ENCODE assay signal across 8 cellular contexts in the genomic region with DNA sequence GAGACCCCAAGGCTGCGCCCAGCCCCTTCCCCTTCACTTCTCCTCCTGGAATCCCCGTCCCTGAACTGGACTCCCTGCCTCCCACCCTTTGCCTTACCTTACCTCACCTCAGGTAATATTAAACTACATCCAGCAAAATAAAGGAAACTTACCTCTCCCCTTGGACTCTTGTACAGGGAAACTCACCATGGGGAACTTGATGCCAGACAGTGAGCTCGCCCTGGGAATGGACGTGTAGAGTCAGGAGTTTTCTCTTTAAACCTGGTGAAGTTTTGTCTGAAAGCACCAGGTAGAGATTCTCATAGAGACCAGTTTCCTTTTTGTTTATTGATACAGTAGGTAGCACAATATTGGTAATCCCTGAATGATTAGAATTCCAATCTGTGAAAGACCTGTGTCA. TPM values are rescaled to one million over a fixed set of nuclear protein-coding genes. Genes with fewer than 3 reads are reported as not detected.
A peak's percentile ranks its signal among the peaks of the same experiment; 100 is the strongest.
DNase-seq lines count a peak whose midpoint lies in the region; ATAC-seq, FAIRE-seq and TF ChIP-seq lines count a peak whose summit lies in the region.

No MANE protein-coding gene starts in this region.

- TF ChIP-seq CTCF in bronchial epithelial cell (IDR thresholded peaks at IDR 0.05; ENCODE audit: insufficient read depth, low read length, severe bottlenecking) (no peak), lung (IDR thresholded peaks at IDR 0.05; ENCODE audit: control extremely low read depth, extremely low read depth) (no peak)

- peaks cover 12% of the 10 kb centered on the region for H3K36me3 ChIP-seq in HUES64 (ENCODE audit: insufficient read depth, low read length)
- peaks cover 8% of the 10 kb centered on the region for H3K36me3 ChIP-seq in bronchial epithelial cell (ENCODE audit: control insufficient read depth, insufficient read depth, low read length)
- peaks cover 0 to 16% of the 10 kb centered on the region in 2 donors for H3K36me3 ChIP-seq in lung (ENCODE audit: control insufficient read depth in 2 of 2, insufficient read depth in 2 of 2, low read length in 2 of 2)

- H3K27ac ChIP-seq in HUES64 (ENCODE audit: low read depth, low read length) (no peak overlapping the region), lung (ENCODE audit: low read depth in 1 of 2, low read length in 1 of 2) (peak overlapping the region; percentile 54 to 96)

- FAIRE-seq in bronchial epithelial cell (lab: Jason Lieb, UNC) (peak; percentile 7), urothelium cell line (lab: Jason Lieb, UNC) (no peak)

- H3K4me1 ChIP-seq in HUES64 (ENCODE audit: insufficient read depth, low read length) (0 out of 2 replicates have a peak, but pooled peaks cover 3% of the 10 kb centered on the region), lung (ENCODE audit: control insufficient read depth in 2 of 2, insufficient read depth in 2 of 2, low read length in 2 of 2) (peaks cover 0 to 1% of the 10 kb centered on the region in 2 donors)

- peaks cover 28% of the 10 kb centered on the region for H3K27me3 ChIP-seq in HUES64 (ENCODE audit: insufficient read depth, low read length)
- peaks cover 3% of the 10 kb centered on the region for H3K27me3 ChIP-seq in bronchial epithelial cell (ENCODE audit: control insufficient read depth, insufficient read depth, low read length)
- no peaks in the 10 kb centered on the region for H3K27me3 ChIP-seq in lung (ENCODE audit: control insufficient read depth, insufficient read depth)

- H3K9me3 ChIP-seq in HUES64 (ENCODE audit: insufficient read depth, low read depth, low read length) (no peaks in the 10 kb centered on the region), lung (ENCODE audit: control insufficient read depth in 2 of 2, insufficient read depth in 1 of 2, low read length in 1 of 2) (no peaks in the 10 kb centered on the region)

- H3K4me3 ChIP-seq in HUES64 (ENCODE audit: low read length) (peak overlapping the region; percentile 84), bronchial epithelial cell (ENCODE audit: low read depth, low read length) (peak overlapping the region; percentile 75), lung (peak overlapping the region; percentile 36)

- H3K9ac ChIP-seq in HUES64 (ENCODE audit: low read depth, low read length): 0 out of 2 replicates have a peak overlapping the region, but pooled peaks have one; percentile 11

- 30% methylated on average over 4 of the region's 4 CpGs for WGBS in HUES64
- 8% methylated on average over 3 to 4 of the region's 4 CpGs for WGBS in lung, 2 donors

- DNase-seq in ELR (ENCODE audit: low read depth) (peak; percentile 20), bronchial epithelial cell (ENCODE audit: low read depth) (no peak), lung (ENCODE audit: low spot score) (no peak), urothelium cell line (ENCODE audit: low spot score) (peak; percentile 10), NCI-H2029 treated with DMSO at 0.1 percent for 48 hours (lab: John Stamatoyannopoulos, UW) (no peak), A172 (ENCODE audit: low spot score) (no peak)

- ATAC-seq in lung (ENCODE audit: insufficient read depth, low FRiP score) (no peak), GM18520 (IDR thresholded peaks at IDR 0.05; ENCODE audit: unreplicated experiment) (no peak)

RNA-seq across cellular contexts. Expression of gene HLA-C, which starts 0.5 kb away (rescaled TPM):
- 120 TPM for polyA plus RNA-seq in HUES64 (2013, experiment 1 of 2)
- 122 TPM for polyA plus RNA-seq in HUES64 (2013, experiment 2 of 2)
- total RNA-seq in bronchial epithelial cell: 203 and 285 TPM in 2 replicates
- total RNA-seq in lung: 1,000 to 10,000 TPM in 1 of 2 donors, 100 to 1,000 TPM in 1; 125 to 1,234 TPM
- polyA plus RNA-seq in lung: 1,000 to 10,000 TPM in 1 of 2 donors, 100 to 1,000 TPM in 1; 239 to 1,185 TPM
- total RNA-seq in A172 (2014; rRNA removed; shearing (Covaris generic)): 441 and 534 TPM in 2 replicates

Comparison
In these comparisons a context has a peak if more than half of its experiments do, and no peak if none do; other contexts are left out.
1. DNase-seq: peak in ELR (single experiment) and urothelium cell line (single experiment); none in bronchial epithelial cell (single experiment), lung (single experiment), NCI-H2029 treated with DMSO at 0.1 percent for 48 hours (single experiment) and A172 (single experiment).
2. Peak in every context shown above with its lines, with median percentiles within 50 percentile points of each other: H3K4me3 ChIP-seq.